Comparison of ENCODE assay signal across 18 cellular contexts in the genomic region with DNA sequence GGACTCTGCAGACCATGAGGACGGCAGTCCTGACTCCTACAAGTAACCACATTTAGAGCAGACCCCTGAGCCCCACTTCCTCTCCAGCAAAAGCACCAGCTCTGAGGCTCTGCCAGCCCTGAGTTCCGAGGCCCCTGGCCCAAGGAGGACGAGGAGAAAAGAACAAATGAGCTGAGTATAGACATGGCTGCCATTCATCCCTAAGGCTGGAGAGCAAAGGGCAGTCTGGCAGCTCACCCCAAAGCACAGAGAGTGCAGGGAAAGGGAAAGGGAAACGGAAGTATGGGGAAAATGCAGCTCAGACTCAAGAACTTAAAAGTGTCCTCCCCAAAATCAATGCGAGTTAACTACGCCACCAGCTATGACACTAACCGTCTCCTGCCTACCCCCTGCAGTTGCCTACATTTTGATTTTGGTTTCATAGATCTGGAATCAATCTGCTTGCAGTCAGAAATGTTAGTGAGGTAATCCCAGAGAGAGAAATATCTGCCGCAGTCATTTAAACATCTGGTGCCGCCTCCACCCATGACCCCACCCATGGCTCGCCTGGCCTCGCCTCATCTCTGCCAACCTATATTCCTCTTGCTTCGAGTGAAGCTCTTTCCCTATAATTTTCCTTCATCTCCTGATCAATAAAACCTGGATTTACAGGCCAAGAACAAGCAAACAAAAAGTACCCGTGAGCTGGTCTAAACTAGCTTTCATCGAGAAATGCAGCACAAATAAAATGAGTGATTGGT.
"Had no signal": no experiment of that assay in that cellular context is flagged by ENCODE, and none has a peak within 500 bp of the region (broad histone marks: within the 10 kb centered on the region; RNA-seq: fewer than 3 reads in every experiment).

No MANE protein-coding gene starts in this region.

- H3K4me3 ChIP-seq: adrenal gland, cardiac muscle cell, dorsolateral prefrontal cortex, gastrocnemius medialis, skin epidermis, stomach, upper lobe of left lung had no signal

- H3K9me3 ChIP-seq: adrenal gland, gastrocnemius medialis, stomach, upper lobe of left lung had no signal

- ATAC-seq: gastrocnemius medialis; natural killer cell; stimulated activated effector memory CD8-positive, alpha-beta T cell treated with anti-CD3 and anti-CD28 coated beads, Interleukin-12 subunit alpha, Interleukin-12 subunit beta, amount 100 ng/mL, for 72 hours had no signal

- H3K36me3 ChIP-seq: adrenal gland, cardiac muscle cell, gastrocnemius medialis, stomach, upper lobe of left lung, WERI-Rb-1 had no signal

- H3K27me3 ChIP-seq: adrenal gland, cardiac muscle cell, gastrocnemius medialis, stomach, upper lobe of left lung had no signal

- H3K4me1 ChIP-seq: adrenal gland, gastrocnemius medialis had no signal

- H3K27ac ChIP-seq: adrenal gland, cardiac muscle cell, dorsolateral prefrontal cortex, gastrocnemius medialis, skin epidermis, stomach, upper lobe of left lung, WERI-Rb-1 had no signal

- DNase-seq: activated CD4-positive, alpha-beta T cell treated with anti-CD3 and anti-CD28 coated beads, Interleukin-2, amount 50 U/mL, for 4 hours; activated gamma-delta T cell; adrenal gland; dorsolateral prefrontal cortex; gastrocnemius medialis; kidney glomerular epithelial cell; mesenchymal stem cell; natural killer cell; retina; stimulated activated CD4-positive, alpha-beta T cell treated with anti-CD3 and anti-CD28 coated beads, Interleukin-4, amount 100 ng/mL, for 24 hours; stomach; SW 1271; T-helper 2 cell; upper lobe of left lung; WERI-Rb-1 had no signal
